In the genomic region with DNA sequence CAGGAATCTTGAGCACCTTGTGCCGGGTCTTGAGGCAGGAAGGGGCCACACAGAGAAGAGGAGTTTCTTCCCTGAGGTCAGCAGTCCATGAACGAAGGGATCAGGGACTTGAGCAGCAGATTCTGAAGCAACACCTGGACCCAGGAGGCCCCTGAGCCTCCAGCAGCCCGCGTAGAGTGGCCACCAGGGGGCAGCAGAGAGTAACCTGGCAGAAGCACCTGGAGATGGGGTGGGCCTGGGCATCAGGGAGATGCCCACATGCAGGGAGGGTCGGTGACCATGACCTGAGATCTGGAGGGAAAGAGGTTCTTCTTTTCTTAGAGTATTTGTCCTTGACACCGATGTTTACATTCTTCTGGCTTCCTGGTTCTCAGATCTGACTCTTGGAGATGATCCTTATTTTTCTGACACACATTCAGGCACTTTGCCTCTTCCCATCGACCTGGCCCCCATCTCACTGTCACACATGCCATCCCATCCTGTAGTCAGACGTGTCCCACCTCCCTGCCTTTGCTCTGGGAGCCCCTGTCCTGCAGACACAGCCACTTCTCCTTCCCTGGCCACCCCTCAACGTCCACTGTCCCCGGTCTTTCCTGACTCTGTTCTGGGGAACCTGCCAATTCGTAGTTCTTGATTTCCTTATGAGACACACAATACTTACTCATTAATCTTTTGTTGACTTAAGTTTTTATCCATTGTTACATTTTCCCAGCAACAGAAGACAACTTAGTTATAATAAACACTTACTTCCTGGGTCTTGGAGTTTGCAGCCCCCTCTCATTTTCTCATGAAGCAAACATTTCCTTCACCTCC, we compare ENCODE assay signal across 8 cellular contexts.
DNase-seq lines count a peak whose midpoint lies in the region; ATAC-seq, FAIRE-seq and TF ChIP-seq lines count a peak whose summit lies in the region.

No MANE protein-coding gene starts in this region.

- H3K79me2 ChIP-seq in mammary epithelial cell (ENCODE audit: insufficient read depth, low read length), result no peaks in the 10 kb centered on the region

- FAIRE-seq in HTR-8/SVneo (lab: Jason Lieb, UNC), result no peak

- intact Hi-C loops in mammary epithelial cell (cut with micrococcal nuclease), result loop anchor here (1.0 kb wide), 1 partner anchor 37 kb away; no protein-coding TSS in a partner anchor
- intact Hi-C loops in right lobe of liver (cut with DNase I), result no loop called here

- H3K4me1 ChIP-seq in mammary epithelial cell (ENCODE audit: insufficient read depth, low read length), result no peaks in the 10 kb centered on the region
- peaks cover 0 to 4% (median 0%) of the 10 kb centered on the region in 4 donors for H3K4me1 ChIP-seq in right lobe of liver

- H3K9ac ChIP-seq in mammary epithelial cell (ENCODE audit: insufficient read depth, low read length), result no peak overlapping the region

- TF ChIP-seq CTCF in mammary epithelial cell (conservative IDR thresholded peaks at IDR 0.05 in 1 of 2, IDR thresholded peaks at IDR 0.05 in 1 of 2; ENCODE audit: extremely low read depth in 1 of 2, insufficient read depth in 1 of 2, low read depth in 1 of 2, low read length in 2 of 2) (peak; percentile 80 to 96), right lobe of liver (IDR thresholded peaks at IDR 0.05) (peak; percentile 72 to 97 (median 96))

- no peak overlapping the region for H2AFZ ChIP-seq in mammary epithelial cell (ENCODE audit: low read depth, low read length)

- DNase-seq in COR-L47 (lab: John Stamatoyannopoulos, UW) (peak; percentile 36), HTR-8/SVneo (ENCODE audit: insufficient read length, low spot score) (peak; percentile 14), mammary epithelial cell (no peak), right lobe of liver (peak; percentile 71 to 75 (median 73)), NCI-H446 treated with DMSO at 0.1 percent for 48 hours (lab: John Stamatoyannopoulos, UW) (no peak)
- DNase-seq in activated CD4-positive, CD25-positive, alpha-beta regulatory T cell (lab: John Stamatoyannopoulos, UW), result peak; percentile 62 to 75 (median 72)
- DNase-seq in stimulated activated CD8-positive, alpha-beta memory T cell treated with anti-CD3 and anti-CD28 coated beads, Interleukin-15, amount 100 ng/mL, for 1 hour (ENCODE audit: low read depth), result peak; percentile 65

- H3K9me3 ChIP-seq in mammary epithelial cell (replicated peaks; ENCODE audit: insufficient read depth, low read length) (no peaks in the 10 kb centered on the region), right lobe of liver (no peaks in the 10 kb centered on the region)

- no peak overlapping the region for H3K4me3 ChIP-seq in mammary epithelial cell (replicated peaks in 1 of 3; ENCODE audit: insufficient read depth in 1 of 3, low read depth in 2 of 3, low read length in 3 of 3)
- H3K4me3 ChIP-seq in right lobe of liver, result no peak overlapping the region

- H3K36me3 ChIP-seq in mammary epithelial cell (ENCODE audit: insufficient read depth, low read length) (no peaks in the 10 kb centered on the region), right lobe of liver (no peaks in the 10 kb centered on the region)

- TF ChIP-seq POLR2A in right lobe of liver (IDR thresholded peaks at IDR 0.05), result no peak

- BruUV-seq in mammary epithelial cell (replicated peaks; lab: Mats Ljungman, UMichigan), result no TSS peak

- 28% methylated on average over 10 of the region's 11 CpGs for WGBS in mammary epithelial cell (ENCODE audit: low coverage, missing lambda C conversion rate)
- WGBS in right lobe of liver (ENCODE audit: insufficient coverage, low coverage, low lambda C conversion rate, missing lambda C conversion rate), result 16% methylated on average over 8 of the region's 11 CpGs

- no peaks in the 10 kb centered on the region for H4K20me1 ChIP-seq in mammary epithelial cell (ENCODE audit: insufficient read depth, low read length)

- no peak overlapping the region for H3K4me2 ChIP-seq in mammary epithelial cell (ENCODE audit: insufficient read depth, low read depth, low read length)

- H3K27me3 ChIP-seq in mammary epithelial cell (ENCODE audit: insufficient read depth, low read length) (no peaks in the 10 kb centered on the region), right lobe of liver (no peaks in the 10 kb centered on the region)

- in situ Hi-C loops in mammary epithelial cell (cut with MboI; ENCODE audit: low sequenced_read_pairs in 2 of 2), result no loop called here

- no peak overlapping the region for H3K27ac ChIP-seq in mammary epithelial cell (ENCODE audit: insufficient read depth, low read depth, low read length)
- H3K27ac ChIP-seq in right lobe of liver, result no peak overlapping the region

- dilution Hi-C loops in mammary epithelial cell (cut with HindIII; ENCODE audit: low sequenced_read_pairs), result no loop called here

- CTCF ChIA-PET in mammary epithelial cell (lab: Charles Lee; ENCODE audit: low non-redundant PET), result no interaction called here

- ATAC-seq in right lobe of liver (peak; percentile 59 to 77 (median 72)), GM18867 (IDR thresholded peaks at IDR 0.05; ENCODE audit: unreplicated experiment) (no peak)

Comparison
In these comparisons a context has a peak if more than half of its experiments do, and no peak if none do; other contexts are left out.
1. DNase-seq: peak in COR-L47 (single experiment), HTR-8/SVneo (single experiment), activated CD4-positive, CD25-positive, alpha-beta regulatory T cell (4 of 4), right lobe of liver (3 of 3) and stimulated activated CD8-positive, alpha-beta memory T cell treated with anti-CD3 and anti-CD28 coated beads, Interleukin-15, amount 100 ng/mL, for 1 hour (single experiment); none in mammary epithelial cell (single experiment) and NCI-H446 treated with DMSO at 0.1 percent for 48 hours (single experiment).